ENCODE assay signal across 8 cellular contexts in genomic region chr6:28940859-28941680, GRCh38.
DNase-seq lines count a peak whose midpoint lies in the region; ATAC-seq and TF ChIP-seq lines count a peak whose summit lies in the region.

No MANE protein-coding gene starts in this region.

- peak overlapping the region; percentile 93 for H3K4me3 ChIP-seq in WERI-Rb-1 (ENCODE audit: low read depth, low read length)

- no peaks in the 10 kb centered on the region for H3K9me3 ChIP-seq in WERI-Rb-1 (ENCODE audit: severe bottlenecking)

- peak; percentile 43 for ATAC-seq in GM18519 (IDR thresholded peaks at IDR 0.05; ENCODE audit: low FRiP score, unreplicated experiment)
- ATAC-seq in HG03060 (IDR thresholded peaks at IDR 0.05; ENCODE audit: low read depth, unreplicated experiment), result peak; percentile 54

- H3K27ac ChIP-seq in WERI-Rb-1 (peak overlapping the region; percentile 7; the same call in 1 of the 2 replicates), caudate nucleus (ENCODE audit: low read depth, low read length) (peak overlapping the region; percentile 77)

- no peaks in the 10 kb centered on the region for H3K36me3 ChIP-seq in WERI-Rb-1

- no peaks in the 10 kb centered on the region for H3K27me3 ChIP-seq in WERI-Rb-1 (ENCODE audit: insufficient read depth, low read depth, severe bottlenecking)

- DNase-seq in NCI-H2196 treated with DMSO at 0.1 percent for 48 hours (lab: John Stamatoyannopoulos, UW; ENCODE audit: unreplicated experiment), result peak; percentile 66
- DNase-seq in WERI-Rb-1, result peak; percentile 87
- peak in 54 of 61 donors; percentile 19 to 91 (median 62) for DNase-seq in caudate nucleus (lab: John Stamatoyannopoulos, UW)
- DNase-seq in iris pigment epithelial cell (ENCODE audit: low read depth), result peak; percentile 81
- DNase-seq in smooth muscle cell of the brain vasculature (ENCODE audit: low read depth, low spot score), result peak; percentile 69
- DNase-seq in NCI-H128 (lab: John Stamatoyannopoulos, UW; ENCODE audit: unreplicated experiment), result no peak

- TF ChIP-seq CTCF in WERI-Rb-1 (IDR thresholded peaks at IDR 0.05; ENCODE audit: low read depth, low read length), result no peak
